14 cellular contexts compared by ENCODE assay signal in genomic region chr6:129252377-129253071, GRCh38.
DNase-seq lines count a peak whose midpoint lies in the region; ATAC-seq, FAIRE-seq and TF ChIP-seq lines count a peak whose summit lies in the region.
"Had no signal": no experiment of that assay in that cellular context is flagged by ENCODE, and none has a peak within 500 bp of the region (broad histone marks: within the 10 kb centered on the region; RNA-seq: fewer than 3 reads in every experiment).

No MANE protein-coding gene starts in this region.

- H3K27ac ChIP-seq in KMS-11 (no peak overlapping the region), heart left ventricle (no peak overlapping the region)
- H3K27ac ChIP-seq: WERI-Rb-1 had no signal

- 0 out of 2 replicates have a peak overlapping the region, but pooled peaks have one; percentile 38 for H3K4me2 ChIP-seq in KMS-11

- no peak for FAIRE-seq in urothelium cell line (lab: Jason Lieb, UNC)

- TF ChIP-seq CTCF in CD14-positive monocyte (IDR thresholded peaks at IDR 0.05) = peak; percentile 42
- TF ChIP-seq CTCF in KMS-11 (conservative IDR thresholded peaks at IDR 0.05; ENCODE audit: low read depth, low read length) = no peak; the same call in 1 of the 2 replicates
- no peak for TF ChIP-seq CTCF in choroid plexus epithelial cell (conservative IDR thresholded peaks at IDR 0.05; ENCODE audit: low read depth, low read length)
- TF ChIP-seq CTCF in nephron progenitor cell (IDR thresholded peaks at IDR 0.05) = peak; percentile 11
- no peak for TF ChIP-seq CTCF in heart left ventricle (IDR thresholded peaks at IDR 0.05)

- no peaks in the 10 kb centered on the region for H3K36me3 Mint-ChIP-seq in CD14-positive monocyte
- no peaks in the 10 kb centered on the region for H3K36me3 Mint-ChIP-seq in nephron progenitor cell (ENCODE audit: low read depth)

- intact Hi-C loops in CD14-positive monocyte (cut with micrococcal nuclease) = no loop called here
- intact Hi-C loops in heart left ventricle (cut with DNase I) = loop anchor here in 7 of 10 donors (2.0 to 10.0 kb wide), 7 partner anchors 116 to 528 kb away; partner anchors contain the start of gene LAMA2 (in 1 of the 7)

- H3K9me3 ChIP-seq in heart left ventricle = no peaks in the 10 kb centered on the region

- H3K4me1 Mint-ChIP-seq in CD14-positive monocyte (no peaks in the 10 kb centered on the region), nephron progenitor cell (no peaks in the 10 kb centered on the region)

- WGBS in heart left ventricle, 4 donors = 59 to 65% (median 62%) methylated on average over 6 of the region's 6 CpGs

- H3K79me2 ChIP-seq in KMS-11 (ENCODE audit: insufficient read depth, low read depth) = no peaks in the 10 kb centered on the region

- H3K27ac Mint-ChIP-seq in CD14-positive monocyte (no peak overlapping the region), nephron progenitor cell (no peak overlapping the region)
- H3K27ac Mint-ChIP-seq: activated CD4-positive, alpha-beta memory T cell treated with anti-CD3 and anti-CD28 coated beads, Interleukin-2, amount 10 ng/mL, durations not matched to agents 7 days and 5 days; activated naive CD8-positive, alpha-beta T cell treated with anti-CD3 and anti-CD28 coated beads, Interleukin-2, amount 50 U/mL, for 24 hours; activated T-cell treated with anti-CD3 and anti-CD28 coated beads, Interleukin-2, amount 50 U/mL, for 72 hours; T-helper 1 cell treated with Interleukin-12 subunit alpha and Interleukin-12 subunit beta and Interleukin-4 antibody, amounts not matched to agents 30 μg/mL and 1 μg/mL, for 36 hours had no signal

- H3K9me3 Mint-ChIP-seq in CD14-positive monocyte (no peaks in the 10 kb centered on the region), nephron progenitor cell (no peaks in the 10 kb centered on the region)
- H3K9me3 Mint-ChIP-seq: activated CD4-positive, alpha-beta memory T cell treated with anti-CD3 and anti-CD28 coated beads, Interleukin-2, amount 10 ng/mL, durations not matched to agents 7 days and 5 days; activated naive CD8-positive, alpha-beta T cell treated with anti-CD3 and anti-CD28 coated beads, Interleukin-2, amount 50 U/mL, for 24 hours; activated T-cell treated with anti-CD3 and anti-CD28 coated beads, Interleukin-2, amount 50 U/mL, for 72 hours; T-helper 1 cell treated with Interleukin-12 subunit alpha and Interleukin-12 subunit beta and Interleukin-4 antibody, amounts not matched to agents 30 μg/mL and 1 μg/mL, for 36 hours had no signal

- no peaks in the 10 kb centered on the region for H4K20me1 ChIP-seq in KMS-11 (ENCODE audit: insufficient read depth)

- H3K4me1 ChIP-seq in KMS-11 (ENCODE audit: low read depth, poor library complexity, severe bottlenecking) = peaks cover 20% of the 10 kb centered on the region
- peaks cover 0 to 45% (median 20%) of the 10 kb centered on the region in 12 donors for H3K4me1 ChIP-seq in heart left ventricle

- no peaks in the 10 kb centered on the region for H3K36me3 ChIP-seq in KMS-11 (ENCODE audit: insufficient read depth)
- peaks cover 0 to 73% (median 8%) of the 10 kb centered on the region in 9 donors for H3K36me3 ChIP-seq in heart left ventricle
- H3K36me3 ChIP-seq: WERI-Rb-1 had no signal

- H2AFZ ChIP-seq in KMS-11 (ENCODE audit: low read depth) = no peak overlapping the region

- no peak overlapping the region for H3K9ac ChIP-seq in KMS-11

- H3K4me3 ChIP-seq in KMS-11 (IDR thresholded peaks at IDR 0.05; ENCODE audit: insufficient read depth, low read depth, low read length) (no peak overlapping the region), choroid plexus epithelial cell (ENCODE audit: low read depth, low read length) (no peak overlapping the region), heart left ventricle (no peak overlapping the region)

- H3K4me3 Mint-ChIP-seq in CD14-positive monocyte (no peak overlapping the region), nephron progenitor cell (no peak overlapping the region)
- H3K4me3 Mint-ChIP-seq: activated CD4-positive, alpha-beta memory T cell treated with anti-CD3 and anti-CD28 coated beads, Interleukin-2, amount 10 ng/mL, durations not matched to agents 7 days and 5 days; activated naive CD8-positive, alpha-beta T cell treated with anti-CD3 and anti-CD28 coated beads, Interleukin-2, amount 50 U/mL, for 24 hours; T-helper 1 cell treated with Interleukin-12 subunit alpha and Interleukin-12 subunit beta and Interleukin-4 antibody, amounts not matched to agents 30 μg/mL and 1 μg/mL, for 36 hours had no signal

- TF ChIP-seq POLR2A in heart left ventricle (IDR thresholded peaks at IDR 0.05) = no peak

- DNase-seq in CD14-positive monocyte (ENCODE audit: low spot score) (no peak), choroid plexus epithelial cell (ENCODE audit: low read depth) (peak; percentile 53), nephron progenitor cell (no peak), urothelium cell line (ENCODE audit: low spot score) (no peak), OCI-M2 (lab: John Stamatoyannopoulos, UW; ENCODE audit: unreplicated experiment) (no peak), heart left ventricle (no peak)
- DNase-seq: occipital lobe had no signal

- peaks cover 0 to 2% (median 2%) of the 10 kb centered on the region in 3 donors for H3K27me3 Mint-ChIP-seq in CD14-positive monocyte (ENCODE audit: low read depth in 3 of 3)
- H3K27me3 Mint-ChIP-seq in nephron progenitor cell (ENCODE audit: low read depth, poor library complexity) = no peaks in the 10 kb centered on the region

- ATAC-seq in HG03135 (IDR thresholded peaks at IDR 0.05; ENCODE audit: unreplicated experiment) = no peak
- no peak for ATAC-seq in heart left ventricle

- H3K27me3 ChIP-seq in KMS-11 (ENCODE audit: insufficient read depth, low read depth) = no peaks in the 10 kb centered on the region
- H3K27me3 ChIP-seq in heart left ventricle = no peaks in the 10 kb centered on the region

Comparison
In these comparisons a context has a peak if more than half of its experiments do, and no peak if none do; other contexts are left out.
1. CTCF ChIP-seq: peak in CD14-positive monocyte (single experiment) and nephron progenitor cell (single experiment); none in KMS-11 (single experiment), choroid plexus epithelial cell (single experiment) and heart left ventricle (0 of 12).
2. intact Hi-C loops: an anchor here in heart left ventricle (2.0 to 10.0 kb wide); none called in CD14-positive monocyte.